In the genomic region with DNA sequence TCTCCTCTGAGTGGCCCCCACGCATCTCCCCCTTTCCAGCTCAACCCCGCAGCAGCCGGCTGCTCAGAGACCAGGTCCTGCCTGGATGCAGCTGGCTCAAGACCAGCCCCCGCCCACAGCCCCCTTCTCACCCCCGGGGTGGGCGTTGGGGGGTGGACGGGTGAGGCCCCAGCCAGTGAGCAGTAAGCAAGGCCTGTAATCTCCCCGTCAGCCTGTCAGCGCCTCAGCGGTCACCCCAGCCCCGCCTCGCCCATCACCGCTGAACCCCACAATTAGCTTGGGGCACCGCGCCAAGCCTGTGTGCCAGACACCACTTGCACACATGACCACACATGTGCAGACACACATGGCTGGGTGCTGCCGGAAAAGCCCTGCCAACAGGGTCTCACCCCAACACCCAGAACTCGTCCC, we compare ENCODE assay signal across 2 cellular contexts.
A peak's percentile ranks its signal among the peaks of the same experiment; 100 is the strongest.
TF ChIP-seq lines count a peak whose summit lies in the region.

No MANE protein-coding gene starts in this region.

TF ChIP-seq in Ishikawa, 13 proteins besides CTCF, POLR2A, EP300 and RAD21:
- TF ChIP-seq TCF12 (IDR thresholded peaks at IDR 0.05; ENCODE audit: low read depth) (no peak), CEBPB (IDR thresholded peaks at IDR 0.05) (no peak), NFIC (IDR thresholded peaks at IDR 0.05) (peak; percentile 47; the same call in 1 of the 2 replicates), YY1 (IDR thresholded peaks at IDR 0.05; ENCODE audit: low read depth) (no peak), ZBTB7A (IDR thresholded peaks at IDR 0.05; ENCODE audit: low read depth) (peak; percentile 11; the same call in 1 of the 2 replicates)
- TF ChIP-seq, protein P1, sequence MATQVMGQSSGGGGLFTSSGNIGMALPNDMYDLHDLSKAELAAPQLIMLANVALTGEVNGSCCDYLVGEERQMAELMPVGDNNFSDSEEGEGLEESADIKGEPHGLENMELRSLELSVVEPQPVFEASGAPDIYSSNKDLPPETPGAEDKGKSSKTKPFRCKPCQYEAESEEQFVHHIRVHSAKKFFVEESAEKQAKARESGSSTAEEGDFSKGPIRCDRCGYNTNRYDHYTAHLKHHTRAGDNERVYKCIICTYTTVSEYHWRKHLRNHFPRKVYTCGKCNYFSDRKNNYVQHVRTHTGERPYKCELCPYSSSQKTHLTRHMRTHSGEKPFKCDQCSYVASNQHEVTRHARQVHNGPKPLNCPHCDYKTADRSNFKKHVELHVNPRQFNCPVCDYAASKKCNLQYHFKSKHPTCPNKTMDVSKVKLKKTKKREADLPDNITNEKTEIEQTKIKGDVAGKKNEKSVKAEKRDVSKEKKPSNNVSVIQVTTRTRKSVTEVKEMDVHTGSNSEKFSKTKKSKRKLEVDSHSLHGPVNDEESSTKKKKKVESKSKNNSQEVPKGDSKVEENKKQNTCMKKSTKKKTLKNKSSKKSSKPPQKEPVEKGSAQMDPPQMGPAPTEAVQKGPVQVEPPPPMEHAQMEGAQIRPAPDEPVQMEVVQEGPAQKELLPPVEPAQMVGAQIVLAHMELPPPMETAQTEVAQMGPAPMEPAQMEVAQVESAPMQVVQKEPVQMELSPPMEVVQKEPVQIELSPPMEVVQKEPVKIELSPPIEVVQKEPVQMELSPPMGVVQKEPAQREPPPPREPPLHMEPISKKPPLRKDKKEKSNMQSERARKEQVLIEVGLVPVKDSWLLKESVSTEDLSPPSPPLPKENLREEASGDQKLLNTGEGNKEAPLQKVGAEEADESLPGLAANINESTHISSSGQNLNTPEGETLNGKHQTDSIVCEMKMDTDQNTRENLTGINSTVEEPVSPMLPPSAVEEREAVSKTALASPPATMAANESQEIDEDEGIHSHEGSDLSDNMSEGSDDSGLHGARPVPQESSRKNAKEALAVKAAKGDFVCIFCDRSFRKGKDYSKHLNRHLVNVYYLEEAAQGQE (IDR thresholded peaks at IDR 0.05; ENCODE audit: low read depth), result no peak

TF ChIP-seq in GM12878, 131 proteins besides CTCF, POLR2A, EP300 and RAD21 (continues in another document):
- TF ChIP-seq MXI1 (IDR thresholded peaks at IDR 0.05; ENCODE audit: low read depth, low read length), result peak; percentile 48; the same call in 1 of the 2 replicates
- no peak for TF ChIP-seq RB1 (IDR thresholded peaks at IDR 0.05; ENCODE audit: borderline replicate concordance)
- TF ChIP-seq, protein P2, sequence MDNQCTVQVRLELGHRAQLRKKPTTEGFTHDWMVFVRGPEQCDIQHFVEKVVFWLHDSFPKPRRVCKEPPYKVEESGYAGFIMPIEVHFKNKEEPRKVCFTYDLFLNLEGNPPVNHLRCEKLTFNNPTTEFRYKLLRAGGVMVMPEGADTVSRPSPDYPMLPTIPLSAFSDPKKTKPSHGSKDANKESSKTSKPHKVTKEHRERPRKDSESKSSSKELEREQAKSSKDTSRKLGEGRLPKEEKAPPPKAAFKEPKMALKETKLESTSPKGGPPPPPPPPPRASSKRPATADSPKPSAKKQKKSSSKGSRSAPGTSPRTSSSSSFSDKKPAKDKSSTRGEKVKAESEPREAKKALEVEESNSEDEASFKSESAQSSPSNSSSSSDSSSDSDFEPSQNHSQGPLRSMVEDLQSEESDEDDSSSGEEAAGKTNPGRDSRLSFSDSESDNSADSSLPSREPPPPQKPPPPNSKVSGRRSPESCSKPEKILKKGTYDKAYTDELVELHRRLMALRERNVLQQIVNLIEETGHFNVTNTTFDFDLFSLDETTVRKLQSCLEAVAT (IDR thresholded peaks at IDR 0.05), result no peak
- no peak for TF ChIP-seq SMAD1 (IDR thresholded peaks at IDR 0.05; ENCODE audit: low read depth, partially characterized antibody)
- no peak for TF ChIP-seq JUNB (IDR thresholded peaks at IDR 0.05)
- no peak for TF ChIP-seq CHD2 (IDR thresholded peaks at IDR 0.05; ENCODE audit: borderline replicate concordance, low read depth, low read length)
- TF ChIP-seq, protein P3, sequence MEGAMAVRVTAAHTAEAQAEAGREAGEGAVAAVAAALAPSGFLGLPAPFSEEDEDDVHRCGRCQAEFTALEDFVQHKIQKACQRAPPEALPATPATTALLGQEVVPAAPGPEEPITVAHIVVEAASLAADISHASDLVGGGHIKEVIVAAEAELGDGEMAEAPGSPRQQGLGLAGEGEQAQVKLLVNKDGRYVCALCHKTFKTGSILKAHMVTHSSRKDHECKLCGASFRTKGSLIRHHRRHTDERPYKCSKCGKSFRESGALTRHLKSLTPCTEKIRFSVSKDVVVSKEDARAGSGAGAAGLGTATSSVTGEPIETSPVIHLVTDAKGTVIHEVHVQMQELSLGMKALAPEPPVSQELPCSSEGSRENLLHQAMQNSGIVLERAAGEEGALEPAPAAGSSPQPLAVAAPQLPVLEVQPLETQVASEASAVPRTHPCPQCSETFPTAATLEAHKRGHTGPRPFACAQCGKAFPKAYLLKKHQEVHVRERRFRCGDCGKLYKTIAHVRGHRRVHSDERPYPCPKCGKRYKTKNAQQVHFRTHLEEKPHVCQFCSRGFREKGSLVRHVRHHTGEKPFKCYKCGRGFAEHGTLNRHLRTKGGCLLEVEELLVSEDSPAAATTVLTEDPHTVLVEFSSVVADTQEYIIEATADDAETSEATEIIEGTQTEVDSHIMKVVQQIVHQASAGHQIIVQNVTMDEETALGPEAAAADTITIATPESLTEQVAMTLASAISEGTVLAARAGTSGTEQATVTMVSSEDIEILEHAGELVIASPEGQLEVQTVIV (IDR thresholded peaks at IDR 0.05; ENCODE audit: borderline replicate concordance, partially characterized antibody), result no peak
- no peak for TF ChIP-seq ZSCAN29 (IDR thresholded peaks at IDR 0.05)
- TF ChIP-seq NKRF (conservative IDR thresholded peaks at IDR 0.05), result no peak
- no peak for TF ChIP-seq CHD4 (IDR thresholded peaks at IDR 0.05)
- no peak for TF ChIP-seq E2F4 (IDR thresholded peaks at IDR 0.05; ENCODE audit: low read depth, low read length)
- no peak for TF ChIP-seq IKZF1 (conservative IDR thresholded peaks at IDR 0.05)
- TF ChIP-seq POLR2AphosphoS5 (IDR thresholded peaks at IDR 0.05; ENCODE audit: low read length), result no peak
- peak; percentile 46 to 70; a peak in 3 of 4 replicates for TF ChIP-seq BHLHE40 (IDR thresholded peaks at IDR 0.05; ENCODE audit: borderline replicate concordance in 1 of 2, low read depth in 2 of 2, low read length in 1 of 2)
- TF ChIP-seq NR2C1 (IDR thresholded peaks at IDR 0.05), result no peak
- TF ChIP-seq, protein P4, sequence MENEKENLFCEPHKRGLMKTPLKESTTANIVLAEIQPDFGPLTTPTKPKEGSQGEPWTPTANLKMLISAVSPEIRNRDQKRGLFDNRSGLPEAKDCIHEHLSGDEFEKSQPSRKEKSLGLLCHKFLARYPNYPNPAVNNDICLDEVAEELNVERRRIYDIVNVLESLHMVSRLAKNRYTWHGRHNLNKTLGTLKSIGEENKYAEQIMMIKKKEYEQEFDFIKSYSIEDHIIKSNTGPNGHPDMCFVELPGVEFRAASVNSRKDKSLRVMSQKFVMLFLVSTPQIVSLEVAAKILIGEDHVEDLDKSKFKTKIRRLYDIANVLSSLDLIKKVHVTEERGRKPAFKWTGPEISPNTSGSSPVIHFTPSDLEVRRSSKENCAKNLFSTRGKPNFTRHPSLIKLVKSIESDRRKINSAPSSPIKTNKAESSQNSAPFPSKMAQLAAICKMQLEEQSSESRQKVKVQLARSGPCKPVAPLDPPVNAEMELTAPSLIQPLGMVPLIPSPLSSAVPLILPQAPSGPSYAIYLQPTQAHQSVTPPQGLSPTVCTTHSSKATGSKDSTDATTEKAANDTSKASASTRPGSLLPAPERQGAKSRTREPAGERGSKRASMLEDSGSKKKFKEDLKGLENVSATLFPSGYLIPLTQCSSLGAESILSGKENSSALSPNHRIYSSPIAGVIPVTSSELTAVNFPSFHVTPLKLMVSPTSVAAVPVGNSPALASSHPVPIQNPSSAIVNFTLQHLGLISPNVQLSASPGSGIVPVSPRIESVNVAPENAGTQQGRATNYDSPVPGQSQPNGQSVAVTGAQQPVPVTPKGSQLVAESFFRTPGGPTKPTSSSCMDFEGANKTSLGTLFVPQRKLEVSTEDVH (IDR thresholded peaks at IDR 0.05; ENCODE audit: low read depth, partially characterized antibody), result no peak
- TF ChIP-seq, protein P5, sequence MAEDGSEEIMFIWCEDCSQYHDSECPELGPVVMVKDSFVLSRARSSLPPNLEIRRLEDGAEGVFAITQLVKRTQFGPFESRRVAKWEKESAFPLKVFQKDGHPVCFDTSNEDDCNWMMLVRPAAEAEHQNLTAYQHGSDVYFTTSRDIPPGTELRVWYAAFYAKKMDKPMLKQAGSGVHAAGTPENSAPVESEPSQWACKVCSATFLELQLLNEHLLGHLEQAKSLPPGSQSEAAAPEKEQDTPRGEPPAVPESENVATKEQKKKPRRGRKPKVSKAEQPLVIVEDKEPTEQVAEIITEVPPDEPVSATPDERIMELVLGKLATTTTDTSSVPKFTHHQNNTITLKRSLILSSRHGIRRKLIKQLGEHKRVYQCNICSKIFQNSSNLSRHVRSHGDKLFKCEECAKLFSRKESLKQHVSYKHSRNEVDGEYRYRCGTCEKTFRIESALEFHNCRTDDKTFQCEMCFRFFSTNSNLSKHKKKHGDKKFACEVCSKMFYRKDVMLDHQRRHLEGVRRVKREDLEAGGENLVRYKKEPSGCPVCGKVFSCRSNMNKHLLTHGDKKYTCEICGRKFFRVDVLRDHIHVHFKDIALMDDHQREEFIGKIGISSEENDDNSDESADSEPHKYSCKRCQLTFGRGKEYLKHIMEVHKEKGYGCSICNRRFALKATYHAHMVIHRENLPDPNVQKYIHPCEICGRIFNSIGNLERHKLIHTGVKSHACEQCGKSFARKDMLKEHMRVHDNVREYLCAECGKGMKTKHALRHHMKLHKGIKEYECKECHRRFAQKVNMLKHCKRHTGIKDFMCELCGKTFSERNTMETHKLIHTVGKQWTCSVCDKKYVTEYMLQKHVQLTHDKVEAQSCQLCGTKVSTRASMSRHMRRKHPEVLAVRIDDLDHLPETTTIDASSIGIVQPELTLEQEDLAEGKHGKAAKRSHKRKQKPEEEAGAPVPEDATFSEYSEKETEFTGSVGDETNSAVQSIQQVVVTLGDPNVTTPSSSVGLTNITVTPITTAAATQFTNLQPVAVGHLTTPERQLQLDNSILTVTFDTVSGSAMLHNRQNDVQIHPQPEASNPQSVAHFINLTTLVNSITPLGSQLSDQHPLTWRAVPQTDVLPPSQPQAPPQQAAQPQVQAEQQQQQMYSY (CRISPR knock-in tag; IDR thresholded peaks at IDR 0.05), result no peak
- no peak for TF ChIP-seq FOXM1 (IDR thresholded peaks at IDR 0.05; ENCODE audit: low read depth, low read length)
- TF ChIP-seq ZBED1 (IDR thresholded peaks at IDR 0.05; ENCODE audit: borderline replicate concordance), result no peak
- no peak for TF ChIP-seq SMAD5 (IDR thresholded peaks at IDR 0.05; ENCODE audit: low read depth)
- TF ChIP-seq EGR1 (IDR thresholded peaks at IDR 0.05; ENCODE audit: borderline replicate concordance in 1 of 2, low read depth in 2 of 2, low read length in 2 of 2), result no peak
- TF ChIP-seq TAF1 (IDR thresholded peaks at IDR 0.05; ENCODE audit: borderline replicate concordance, low read depth, low read length), result no peak
- TF ChIP-seq DPF2 (IDR thresholded peaks at IDR 0.05), result 0 out of 2 replicates have a peak, but pooled peaks have one; percentile 15
- no peak; a peak in 1 of 4 replicates for TF ChIP-seq IKZF2 (IDR thresholded peaks at IDR 0.05)
- TF ChIP-seq PML (IDR thresholded peaks at IDR 0.05; ENCODE audit: low read length), result no peak
- TF ChIP-seq, protein P6, sequence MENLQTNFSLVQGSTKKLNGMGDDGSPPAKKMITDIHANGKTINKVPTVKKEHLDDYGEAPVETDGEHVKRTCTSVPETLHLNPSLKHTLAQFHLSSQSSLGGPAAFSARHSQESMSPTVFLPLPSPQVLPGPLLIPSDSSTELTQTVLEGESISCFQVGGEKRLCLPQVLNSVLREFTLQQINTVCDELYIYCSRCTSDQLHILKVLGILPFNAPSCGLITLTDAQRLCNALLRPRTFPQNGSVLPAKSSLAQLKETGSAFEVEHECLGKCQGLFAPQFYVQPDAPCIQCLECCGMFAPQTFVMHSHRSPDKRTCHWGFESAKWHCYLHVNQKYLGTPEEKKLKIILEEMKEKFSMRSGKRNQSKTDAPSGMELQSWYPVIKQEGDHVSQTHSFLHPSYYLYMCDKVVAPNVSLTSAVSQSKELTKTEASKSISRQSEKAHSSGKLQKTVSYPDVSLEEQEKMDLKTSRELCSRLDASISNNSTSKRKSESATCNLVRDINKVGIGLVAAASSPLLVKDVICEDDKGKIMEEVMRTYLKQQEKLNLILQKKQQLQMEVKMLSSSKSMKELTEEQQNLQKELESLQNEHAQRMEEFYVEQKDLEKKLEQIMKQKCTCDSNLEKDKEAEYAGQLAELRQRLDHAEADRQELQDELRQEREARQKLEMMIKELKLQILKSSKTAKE (IDR thresholded peaks at IDR 0.05; ENCODE audit: low read depth, poor library complexity, severe bottlenecking), result peak; percentile 29
- no peak for TF ChIP-seq PBX3 (IDR thresholded peaks at IDR 0.05; ENCODE audit: insufficient replicate concordance, low read depth, low read length)
- no peak for TF ChIP-seq STAT3 (IDR thresholded peaks at IDR 0.05; ENCODE audit: low read depth, low read length)
- no peak for TF ChIP-seq HDAC2 (IDR thresholded peaks at IDR 0.05)
- no peak for TF ChIP-seq SMARCA5 (IDR thresholded peaks at IDR 0.05)
- no peak for TF ChIP-seq CREB1 (IDR thresholded peaks at IDR 0.05; ENCODE audit: low read depth)
- TF ChIP-seq PAX5 (IDR thresholded peaks at IDR 0.05; ENCODE audit: borderline replicate concordance, low read depth, low read length), result no peak
